In the genomic region with DNA sequence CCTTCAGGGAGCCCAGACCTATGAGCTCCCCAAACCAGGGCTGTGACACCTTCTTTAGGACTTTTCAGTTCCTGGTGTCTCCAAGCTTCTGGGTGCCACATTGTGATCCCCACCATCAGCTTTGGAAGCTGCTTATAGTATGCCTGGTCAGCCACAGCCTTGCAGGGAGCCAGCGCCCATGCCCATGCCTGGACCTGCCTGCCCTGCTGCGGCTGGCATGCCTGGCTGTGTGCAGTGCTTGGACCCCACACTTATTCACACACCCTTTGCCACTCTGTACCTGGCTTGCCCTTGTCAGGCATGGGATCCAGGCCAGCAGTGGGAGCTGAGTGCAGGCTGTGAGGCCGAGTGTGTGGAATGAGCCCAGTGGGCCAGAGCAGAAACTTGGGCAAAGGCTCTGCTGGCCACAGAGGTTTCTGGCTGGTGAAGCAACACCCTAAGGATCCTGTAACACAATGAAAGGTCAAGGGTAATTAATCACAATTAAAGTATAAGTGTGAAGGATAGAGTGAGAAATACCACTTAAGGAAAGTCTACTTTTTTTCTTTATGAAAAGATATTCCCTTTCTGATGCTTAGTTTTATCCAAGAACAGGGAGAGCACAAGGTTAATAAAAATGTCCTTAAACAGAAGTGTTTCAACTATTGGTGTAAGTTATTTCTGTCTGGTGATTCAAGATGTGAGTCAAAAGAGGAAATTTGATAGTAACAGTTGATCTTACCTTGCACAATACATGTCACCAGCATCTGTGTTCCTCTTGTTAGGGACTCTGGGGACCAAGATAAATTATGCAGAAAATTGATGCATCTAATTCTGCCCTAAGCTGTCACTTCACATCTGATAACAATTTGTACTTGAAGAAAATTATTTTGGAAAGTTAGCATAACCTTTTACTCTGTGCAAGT, we compare ENCODE assay signal across 26 cellular contexts.
DNase-seq lines count a peak whose midpoint lies in the region; ATAC-seq and TF ChIP-seq lines count a peak whose summit lies in the region.
"Had no signal": no experiment of that assay in that cellular context is flagged by ENCODE, and none has a peak within 500 bp of the region (broad histone marks: within the 10 kb centered on the region; RNA-seq: fewer than 3 reads in every experiment).

No MANE protein-coding gene starts in this region.

- H3K27me3 ChIP-seq in HL-60 (ENCODE audit: insufficient read depth, poor library complexity, severe bottlenecking) (no peaks in the 10 kb centered on the region), psoas muscle (ENCODE audit: insufficient read depth in 3 of 3, low read length in 2 of 3) (no peaks in the 10 kb centered on the region)
- H3K27me3 ChIP-seq: heart right ventricle, uterus had no signal

- POLR2A ChIA-PET in GM10248 (lab: Yijun Ruan, JAX) = no interaction called here

- TF ChIP-seq CTCF in HL-60 (IDR thresholded peaks at IDR 0.05; ENCODE audit: insufficient read depth, low read length) = no peak
- TF ChIP-seq CTCF in NB4 (IDR thresholded peaks at IDR 0.05; ENCODE audit: low read depth, low read length) = no peak
- no peak for TF ChIP-seq CTCF in psoas muscle (IDR thresholded peaks at IDR 0.05)
- TF ChIP-seq CTCF in GM10248 (IDR thresholded peaks at IDR 0.05; ENCODE audit: control extremely low read depth, extremely low read depth, low read depth, missing control alignments) = no peak

- H3K4me3 ChIP-seq in HL-60 (replicated peaks; ENCODE audit: insufficient read depth, low read length) (no peak overlapping the region), NB4 (ENCODE audit: low read depth, low read length) (no peak overlapping the region), psoas muscle (no peak overlapping the region)
- H3K4me3 ChIP-seq: dorsolateral prefrontal cortex, heart right ventricle, K562, mucosa of descending colon, prostate gland, uterus had no signal

- H3K9me3 ChIP-seq in psoas muscle = no peaks in the 10 kb centered on the region
- H3K9me3 ChIP-seq: heart right ventricle, mucosa of descending colon, prostate gland, uterus had no signal

- H3K36me3 ChIP-seq in psoas muscle (ENCODE audit: insufficient read depth in 1 of 2, low read depth in 1 of 2) = no peaks in the 10 kb centered on the region
- H3K36me3 ChIP-seq: heart right ventricle, prostate gland, uterus had no signal

- peak; percentile 50 to 56 for DNase-seq in HL-60 (ENCODE audit: low read depth in 1 of 2, low spot score in 1 of 2)
- peak; percentile 73 for DNase-seq in NB4 (ENCODE audit: low read depth)
- peak; percentile 25 for DNase-seq in SKM-1 (lab: John Stamatoyannopoulos, UW; ENCODE audit: unreplicated experiment)
- peak in 1 of 2 donors; percentile 34 for DNase-seq in psoas muscle
- DNase-seq in hypothalamus (lab: John Stamatoyannopoulos, UW) = no peak
- no peak for DNase-seq in NCI-H82 treated with DMSO at 0.1 percent for 48 hours (lab: John Stamatoyannopoulos, UW; ENCODE audit: unreplicated experiment)
- no peak for DNase-seq in GM10248 (ENCODE audit: extremely low spot score)
- DNase-seq: activated CD4-positive, alpha-beta T cell treated with anti-CD3 and anti-CD28 coated beads for 48 hours; activated naive CD4-positive, alpha-beta T cell treated with anti-CD3 and anti-CD28 coated beads, Interleukin-2, amount 10 ng/mL, durations not matched to agents 7 days and 5 days; caudate nucleus; CD4-positive, alpha-beta T cell; DMS153; heart right ventricle; NCI-H1092; NCI-H2081; NCI-H526; SHP77 treated with DMSO at 0.1 percent for 48 hours; small intestine; stimulated activated naive B cell treated with anti-CD40 and anti-IgM and Interleukin-4, amounts not matched to agents 10 μg/mL and 1 μg/mL and 100 μg/mL, for 72 hours; uterus had no signal

- intact Hi-C loops in psoas muscle (cut with DNase I) = no loop called here

- ATAC-seq in psoas muscle = peak; percentile 63 to 86 (median 82)
- ATAC-seq in HG03342 (IDR thresholded peaks at IDR 0.05; ENCODE audit: unreplicated experiment) = no peak
- ATAC-seq: heart right ventricle; K562; mucosa of descending colon; stimulated activated naive B cell treated with anti-CD40 and anti-IgM and Interleukin-4, amounts not matched to agents 10 μg/mL and 1 μg/mL and 100 μg/mL, for 72 hours had no signal

- CTCF ChIA-PET in GM10248 (lab: Yijun Ruan, JAX) = interaction anchor here (0.7 kb wide), 1 partner anchor 9 kb away, joined by 4 read pairs; no protein-coding TSS in a partner anchor

- TF ChIP-seq POLR2A in NB4 (IDR thresholded peaks at IDR 0.05; ENCODE audit: extremely low read depth, insufficient read length) = no peak

- peaks cover 4% of the 10 kb centered on the region for H3K4me1 ChIP-seq in psoas muscle
- H3K4me1 ChIP-seq: heart right ventricle, prostate gland, uterus had no signal

- H3K27ac ChIP-seq in HL-60 (replicated peaks) = peak overlapping the region; percentile 89
- H3K27ac ChIP-seq in psoas muscle = no peak overlapping the region
- H3K27ac ChIP-seq: dorsolateral prefrontal cortex, epithelial cell of prostate, heart right ventricle, prostate gland, uterus had no signal

- 50 to 65% (median 60%) methylated on average over 3 of the region's 3 CpGs for WGBS in psoas muscle, 3 donors

Comparison
In these comparisons a context has a peak if more than half of its experiments do, and no peak if none do; other contexts are left out.
1. DNase-seq: peak in HL-60 (2 of 2), NB4 (single experiment) and SKM-1 (single experiment); none in hypothalamus (0 of 51), NCI-H82 treated with DMSO at 0.1 percent for 48 hours (single experiment) and GM10248 (single experiment).